8 cellular contexts compared by ENCODE assay signal in the genomic region with DNA sequence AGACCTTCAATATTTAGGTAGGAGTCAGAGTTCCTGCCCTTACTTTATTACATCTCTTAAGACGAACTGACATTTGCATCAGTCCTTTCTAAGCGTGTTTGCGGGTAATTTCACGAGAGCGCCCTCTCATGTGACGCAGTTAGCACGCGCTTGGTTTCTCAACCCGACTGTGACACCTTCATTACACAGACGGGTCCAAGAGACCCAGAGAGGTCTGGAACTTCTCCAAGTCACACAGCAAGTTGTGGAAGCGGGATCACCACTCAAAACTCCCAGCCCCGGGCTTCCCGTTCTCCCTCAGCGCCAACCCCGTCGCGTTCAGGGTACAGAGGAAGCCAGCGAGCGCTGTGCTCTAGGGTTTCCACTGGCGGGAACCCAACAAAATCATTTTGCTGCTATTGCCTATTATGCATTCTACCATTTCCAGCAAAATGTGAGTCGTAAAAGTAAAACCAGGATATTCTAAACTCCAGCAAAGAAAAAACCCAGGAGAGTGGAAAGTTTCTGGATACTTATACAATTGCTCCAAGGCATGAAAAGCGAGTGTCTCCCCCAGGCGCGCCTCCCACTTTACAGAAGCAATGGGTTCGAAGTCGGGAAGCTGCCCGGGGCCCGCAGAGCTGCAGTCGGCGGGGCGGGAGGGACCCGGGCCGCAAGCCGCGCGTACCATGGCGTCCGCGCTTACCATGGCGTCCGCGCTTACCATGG. TPM values are rescaled to one million over a fixed set of nuclear protein-coding genes. Genes with fewer than 3 reads are reported as not detected.
A peak's percentile ranks its signal among the peaks of the same experiment; 100 is the strongest.
DNase-seq lines count a peak whose midpoint lies in the region; ATAC-seq and TF ChIP-seq lines count a peak whose summit lies in the region.

No MANE protein-coding gene starts in this region.

- H3K27me3 Mint-ChIP-seq in CD4-positive, alpha-beta memory T cell, result no peaks in the 10 kb centered on the region
- H3K27me3 Mint-ChIP-seq in activated T-cell treated with anti-CD3 and anti-CD28 coated beads, Interleukin-2, amount 50 U/mL, for 4 hours (ENCODE audit: low read depth), result no peaks in the 10 kb centered on the region
- peaks cover 0 to 2% (median 0%) of the 10 kb centered on the region in 5 donors for H3K27me3 Mint-ChIP-seq in naive thymus-derived CD8-positive, alpha-beta T cell
- peaks cover 16 to 32% of the 10 kb centered on the region in 2 donors for H3K27me3 Mint-ChIP-seq in stimulated activated naive B cell treated with anti-CD40 and anti-IgM and Interleukin-4, amounts not matched to agents 10 μg/mL and 1 μg/mL and 100 μg/mL, for 72 hours

- no peaks in the 10 kb centered on the region for H3K9me3 ChIP-seq in CD4-positive, alpha-beta memory T cell (ENCODE audit: control insufficient read depth in 1 of 2, low read length in 2 of 2)
- no peaks in the 10 kb centered on the region for H3K9me3 ChIP-seq in OCI-LY3 (ENCODE audit: insufficient read depth, low read length)

- peaks cover 20 to 38% (median 30%) of the 10 kb centered on the region in 4 donors for H3K4me1 Mint-ChIP-seq in CD4-positive, alpha-beta memory T cell
- H3K4me1 Mint-ChIP-seq in activated T-cell treated with anti-CD3 and anti-CD28 coated beads, Interleukin-2, amount 50 U/mL, for 4 hours (ENCODE audit: low read depth), result peaks cover 44% of the 10 kb centered on the region
- H3K4me1 Mint-ChIP-seq in naive thymus-derived CD8-positive, alpha-beta T cell, result peaks cover 18 to 42% (median 30%) of the 10 kb centered on the region in 4 donors
- H3K4me1 Mint-ChIP-seq in stimulated activated naive B cell treated with anti-CD40 and anti-IgM and Interleukin-4, amounts not matched to agents 10 μg/mL and 1 μg/mL and 100 μg/mL, for 72 hours, result peaks cover 4 to 11% of the 10 kb centered on the region in 2 donors

- H3K4me1 ChIP-seq in CD4-positive, alpha-beta memory T cell (ENCODE audit: insufficient read depth, low read length), result peaks cover 22% of the 10 kb centered on the region
- peaks cover 5% of the 10 kb centered on the region for H3K4me1 ChIP-seq in OCI-LY3 (ENCODE audit: low read length)

- H3K4me2 ChIP-seq in OCI-LY3 (ENCODE audit: low read length), result peak overlapping the region; percentile 99

- H3K36me3 ChIP-seq in CD4-positive, alpha-beta memory T cell (ENCODE audit: insufficient read depth, low read length), result peaks cover 3% of the 10 kb centered on the region
- H3K36me3 ChIP-seq in OCI-LY3 (replicated peaks; ENCODE audit: low read depth, low read length), result peaks cover 9% of the 10 kb centered on the region

- H3K79me2 ChIP-seq in OCI-LY3 (ENCODE audit: low read length), result peaks cover 45% of the 10 kb centered on the region

- H3K9ac ChIP-seq in OCI-LY3 (ENCODE audit: low read length), result peak overlapping the region; percentile 96

- H3K27ac Mint-ChIP-seq in CD4-positive, alpha-beta memory T cell, result peak overlapping the region; percentile 94 to 98 (median 97)
- H3K27ac Mint-ChIP-seq in naive thymus-derived CD8-positive, alpha-beta T cell, result peak overlapping the region; percentile 93 to 99 (median 97)
- peak overlapping the region; percentile 65 for H3K27ac Mint-ChIP-seq in stimulated activated naive B cell treated with anti-CD40 and anti-IgM and Interleukin-4, amounts not matched to agents 10 μg/mL and 1 μg/mL and 100 μg/mL, for 72 hours

- peak overlapping the region; percentile 79 to 96 (median 92) for H3K4me3 Mint-ChIP-seq in CD4-positive, alpha-beta memory T cell
- H3K4me3 Mint-ChIP-seq in activated T-cell treated with anti-CD3 and anti-CD28 coated beads, Interleukin-2, amount 50 U/mL, for 4 hours, result peak overlapping the region; percentile 83
- peak overlapping the region; percentile 83 to 97 (median 91) for H3K4me3 Mint-ChIP-seq in naive thymus-derived CD8-positive, alpha-beta T cell
- peak overlapping the region; percentile 81 to 82 for H3K4me3 Mint-ChIP-seq in stimulated activated naive B cell treated with anti-CD40 and anti-IgM and Interleukin-4, amounts not matched to agents 10 μg/mL and 1 μg/mL and 100 μg/mL, for 72 hours

- peak overlapping the region; percentile 73 for H3K27ac ChIP-seq in CD4-positive, alpha-beta memory T cell (ENCODE audit: low read depth, low read length)
- peak overlapping the region; percentile 64 for H3K27ac ChIP-seq in OCI-LY3 (ENCODE audit: low read length)

- H3K27me3 ChIP-seq in CD4-positive, alpha-beta memory T cell (ENCODE audit: insufficient read depth, low read length), result no peaks in the 10 kb centered on the region
- H3K27me3 ChIP-seq in OCI-LY3 (ENCODE audit: low read depth, low read length), result no peaks in the 10 kb centered on the region

- peak; percentile 45 for TF ChIP-seq CTCF in OCI-LY3 (IDR thresholded peaks at IDR 0.05; ENCODE audit: low read depth, low read length)

- peaks cover 0 to 7% (median 2%) of the 10 kb centered on the region in 8 donors for H3K9me3 Mint-ChIP-seq in CD4-positive, alpha-beta memory T cell
- peaks cover 12% of the 10 kb centered on the region for H3K9me3 Mint-ChIP-seq in activated T-cell treated with anti-CD3 and anti-CD28 coated beads, Interleukin-2, amount 50 U/mL, for 4 hours
- H3K9me3 Mint-ChIP-seq in naive thymus-derived CD8-positive, alpha-beta T cell, result peaks cover 0 to 2% (median 0%) of the 10 kb centered on the region in 9 donors
- no peaks in the 10 kb centered on the region for H3K9me3 Mint-ChIP-seq in stimulated activated naive B cell treated with anti-CD40 and anti-IgM and Interleukin-4, amounts not matched to agents 10 μg/mL and 1 μg/mL and 100 μg/mL, for 72 hours

- peaks cover 20% of the 10 kb centered on the region for H4K20me1 ChIP-seq in OCI-LY3 (ENCODE audit: insufficient read depth, low read length)

- intact Hi-C loops in CD4-positive, alpha-beta memory T cell (cut with micrococcal nuclease), result loop anchor here (1.0 to 10.0 kb wide), 6 partner anchors 57 to 554 kb away; a partner anchor contains a TSS

- H3K36me3 Mint-ChIP-seq in CD4-positive, alpha-beta memory T cell, result peaks cover 9 to 14% of the 10 kb centered on the region in 2 donors
- peaks cover 13% of the 10 kb centered on the region for H3K36me3 Mint-ChIP-seq in activated T-cell treated with anti-CD3 and anti-CD28 coated beads, Interleukin-2, amount 50 U/mL, for 4 hours (ENCODE audit: insufficient read depth)
- peaks cover 0 to 7% (median 4%) of the 10 kb centered on the region in 3 donors for H3K36me3 Mint-ChIP-seq in naive thymus-derived CD8-positive, alpha-beta T cell
- peaks cover 3 to 8% of the 10 kb centered on the region in 2 donors for H3K36me3 Mint-ChIP-seq in stimulated activated naive B cell treated with anti-CD40 and anti-IgM and Interleukin-4, amounts not matched to agents 10 μg/mL and 1 μg/mL and 100 μg/mL, for 72 hours

- DNase-seq in CD4-positive, alpha-beta memory T cell, result peak; percentile 74 to 83 (median 79)
- DNase-seq in activated T-cell treated with anti-CD3 and anti-CD28 coated beads, Interleukin-2, amount 50 U/mL, for 4 hours, result peak; percentile 73
- peak; percentile 93 for DNase-seq in fibroblast of gingiva (ENCODE audit: low read depth)
- peak; percentile 30 to 86 (median 78) for DNase-seq in naive thymus-derived CD8-positive, alpha-beta T cell
- peak; percentile 45 for DNase-seq in stimulated activated naive B cell treated with anti-CD40 and anti-IgM and Interleukin-4, amounts not matched to agents 10 μg/mL and 1 μg/mL and 100 μg/mL, for 72 hours

- peak overlapping the region; percentile 93 for H3K4me3 ChIP-seq in CD4-positive, alpha-beta memory T cell (ENCODE audit: low read length in 2 of 2)
- H3K4me3 ChIP-seq in OCI-LY3 (ENCODE audit: low read length), result peak overlapping the region; percentile 90

- H2AFZ ChIP-seq in OCI-LY3 (ENCODE audit: low read depth, low read length), result peak overlapping the region; percentile 59

- CTCF ChIA-PET in CD4-positive, alpha-beta memory T cell (lab: Charles Lee; ENCODE audit: partially characterized antibody), result interaction anchor here (0.8 to 3.0 kb wide), 7 partner anchors 12 to 127 kb away, joined by 3 to 10 read pairs (median 3); no protein-coding TSS in a partner anchor

- POLR2A ChIA-PET in CD4-positive, alpha-beta memory T cell (lab: Charles Lee; ENCODE audit: partially characterized antibody), result interaction anchor here (0.8 to 2.3 kb wide), 6 partner anchors 30 to 119 kb away, joined by 3 to 8 read pairs (median 4); a partner anchor contains a TSS
- POLR2A ChIA-PET in naive thymus-derived CD8-positive, alpha-beta T cell (lab: Charles Lee), result interaction anchor here (0.6 to 4.0 kb wide), 6 partner anchors 33 to 553 kb away, joined by 4 to 20 read pairs (median 5); a partner anchor contains a TSS

- ATAC-seq in GM19372 (IDR thresholded peaks at IDR 0.05; ENCODE audit: low read depth, unreplicated experiment), result peak; percentile 50
- ATAC-seq in HG03521 (IDR thresholded peaks at IDR 0.05; ENCODE audit: unreplicated experiment), result peak; percentile 64
- ATAC-seq in activated T-cell treated with anti-CD3 and anti-CD28 coated beads, Interleukin-2, amount 50 U/mL, for 4 hours, result peak; percentile 60 to 68
- peak; percentile 65 to 73 for ATAC-seq in naive thymus-derived CD8-positive, alpha-beta T cell
- peak; percentile 78 to 79 for ATAC-seq in stimulated activated naive B cell treated with anti-CD40 and anti-IgM and Interleukin-4, amounts not matched to agents 10 μg/mL and 1 μg/mL and 100 μg/mL, for 72 hours (replicated peaks)

RNA-seq across cellular contexts. Expression of a gene that starts 0.6 kb away (rescaled TPM):
- total RNA-seq in CD4-positive, alpha-beta memory T cell, result 100 to 1,000 TPM; 107 to 133 TPM
- 10 to 100 TPM; 11.6 to 13.9 TPM for polyA plus RNA-seq in CD4-positive, alpha-beta memory T cell
- 10 to 100 TPM; 42.0 to 46.0 (median 42.1) TPM for total RNA-seq in activated T-cell treated with anti-CD3 and anti-CD28 coated beads, Interleukin-2, amount 50 U/mL, for 4 hours
- 100 to 1,000 TPM; 111 to 123 TPM for total RNA-seq in naive thymus-derived CD8-positive, alpha-beta T cell
- 10 to 100 TPM in 2 of 3 donors, 1 to 10 TPM in 1; 8.2 to 13.8 (median 12.7) TPM for polyA plus RNA-seq in naive thymus-derived CD8-positive, alpha-beta T cell

RNA-seq across cellular contexts. Expression of a gene that starts 54.4 kb away (rescaled TPM):
- total RNA-seq in CD4-positive, alpha-beta memory T cell, result not detected
- under 1 TPM in 1 of 2 donors, not detected in 1; 0.33 TPM for polyA plus RNA-seq in CD4-positive, alpha-beta memory T cell
- 10 to 100 TPM; 54.5 to 64.4 (median 58.2) TPM for total RNA-seq in activated T-cell treated with anti-CD3 and anti-CD28 coated beads, Interleukin-2, amount 50 U/mL, for 4 hours
- total RNA-seq in naive thymus-derived CD8-positive, alpha-beta T cell, result not detected
- polyA plus RNA-seq in naive thymus-derived CD8-positive, alpha-beta T cell, result under 1 TPM in 2 of 3 donors, not detected in 1; 0.19 to 0.73 TPM

Comparison
In these comparisons a context has a peak if more than half of its experiments do, and no peak if none do; other contexts are left out.
1. Peak in every context shown above with its lines: DNase-seq, ATAC-seq, H3K4me3 ChIP-seq and H3K27ac ChIP-seq.
2. RNA of a gene that starts 54.4 kb away (total RNA-seq): 54.5 to 64.4 TPM in activated T-cell treated with anti-CD3 and anti-CD28 coated beads, Interleukin-2, amount 50 U/mL, for 4 hours; not detected in CD4-positive, alpha-beta memory T cell and not detected in naive thymus-derived CD8-positive, alpha-beta T cell; every median in the first group is over 10 times any median in the second.